Comparison of ENCODE assay signal across 8 cellular contexts in genomic region chr2:1593371-1594205, GRCh38.
A peak's percentile ranks its signal among the peaks of the same experiment; 100 is the strongest.
DNase-seq lines count a peak whose midpoint lies in the region; ATAC-seq and TF ChIP-seq lines count a peak whose summit lies in the region.

No MANE protein-coding gene starts in this region.

- no peak overlapping the region for H3K4me3 ChIP-seq in AG04449 (ENCODE audit: low read depth, low read length)

- no peak overlapping the region for H3K27ac Mint-ChIP-seq in activated T-cell treated with anti-CD3 and anti-CD28 coated beads, Interleukin-2, amount 50 U/mL, for 24 hours

- no peaks in the 10 kb centered on the region for H3K36me3 Mint-ChIP-seq in activated T-cell treated with anti-CD3 and anti-CD28 coated beads, Interleukin-2, amount 50 U/mL, for 24 hours (ENCODE audit: low read depth)

- DNase-seq in AG04449 (ENCODE audit: low read depth, low spot score): peak; percentile 56
- DNase-seq in HS-27A (ENCODE audit: low read depth): peak; percentile 55
- DNase-seq in amniotic stem cell (lab: John Stamatoyannopoulos, UW): peak; percentile 57
- peak; percentile 70 for DNase-seq in left kidney (ENCODE audit: low read depth, low spot score)
- DNase-seq in activated T-cell treated with anti-CD3 and anti-CD28 coated beads, Interleukin-2, amount 50 U/mL, for 24 hours: no peak
- DNase-seq in GM20000 (ENCODE audit: low spot score): no peak
- no peak for DNase-seq in mucosa of gallbladder (ENCODE audit: low spot score)

- no peak for ATAC-seq in HG03108 (IDR thresholded peaks at IDR 0.05; ENCODE audit: unreplicated experiment)

- H3K4me3 Mint-ChIP-seq in activated T-cell treated with anti-CD3 and anti-CD28 coated beads, Interleukin-2, amount 50 U/mL, for 24 hours: no peak overlapping the region

- peaks cover 23% of the 10 kb centered on the region for H3K27me3 Mint-ChIP-seq in activated T-cell treated with anti-CD3 and anti-CD28 coated beads, Interleukin-2, amount 50 U/mL, for 24 hours

- POLR2A ChIA-PET in AG04449 (lab: Yijun Ruan, JAX): interaction anchor here (0.9 to 1.0 kb wide), 2 partner anchors 12 to 146 kb away, joined by 3 read pairs; no protein-coding TSS in a partner anchor

- peaks cover 3% of the 10 kb centered on the region for H3K4me1 Mint-ChIP-seq in activated T-cell treated with anti-CD3 and anti-CD28 coated beads, Interleukin-2, amount 50 U/mL, for 24 hours (ENCODE audit: low read depth)

- CTCF ChIA-PET in AG04449 (lab: Yijun Ruan, JAX): interaction anchor here (0.7 to 3.6 kb wide), 8 partner anchors 8 to 224 kb away, joined by 3 to 14 read pairs (median 4); no protein-coding TSS in a partner anchor

- TF ChIP-seq CTCF in AG04449 (IDR thresholded peaks at IDR 0.05; ENCODE audit: insufficient read depth, low read length, missing control alignments) (no peak), GM20000 (IDR thresholded peaks at IDR 0.05; ENCODE audit: extremely low read depth, missing control alignments) (no peak)

- no peaks in the 10 kb centered on the region for H3K9me3 Mint-ChIP-seq in activated T-cell treated with anti-CD3 and anti-CD28 coated beads, Interleukin-2, amount 50 U/mL, for 24 hours

Comparison
In these comparisons a context has a peak if more than half of its experiments do, and no peak if none do; other contexts are left out.
1. DNase-seq: peak in AG04449 (single experiment), HS-27A (single experiment), amniotic stem cell (single experiment) and left kidney (single experiment); none in activated T-cell treated with anti-CD3 and anti-CD28 coated beads, Interleukin-2, amount 50 U/mL, for 24 hours (single experiment), GM20000 (single experiment) and mucosa of gallbladder (single experiment).